In the genomic region with DNA sequence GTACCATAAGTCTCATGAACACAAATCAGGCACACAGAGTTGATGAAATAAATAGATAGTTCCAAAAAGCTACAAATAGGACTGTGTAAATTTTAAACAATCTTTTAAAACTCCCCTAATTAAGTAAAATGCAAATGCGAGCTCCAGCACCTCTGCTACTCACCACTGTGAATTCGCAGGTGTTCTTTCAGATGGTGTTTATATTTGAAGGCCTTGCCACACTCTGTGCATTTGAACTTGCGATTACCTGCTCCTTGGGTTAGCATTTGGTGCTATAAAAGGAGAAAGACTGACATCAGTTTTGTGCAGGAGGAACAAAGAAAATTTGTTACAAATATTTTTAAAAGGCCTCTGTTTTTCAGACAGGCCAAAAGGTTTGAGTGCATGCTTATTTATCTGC, we compare ENCODE assay signal across 23 cellular contexts.
"Had no signal": no experiment of that assay in that cellular context is flagged by ENCODE, and none has a peak within 500 bp of the region (broad histone marks: within the 10 kb centered on the region; RNA-seq: fewer than 3 reads in every experiment).

No MANE protein-coding gene starts in this region.

- H3K36me3 ChIP-seq: pancreas had no signal

- H3K4me3 ChIP-seq: coronary artery, gastroesophageal sphincter, heart right ventricle, left lung, pancreas, psoas muscle, right atrium auricular region, skin epidermis, testis had no signal

- ATAC-seq: activated T-cell treated with anti-CD3 and anti-CD28 coated beads, Interleukin-2, amount 50 U/mL, for 72 hours; gastroesophageal sphincter; heart right ventricle; left lung; pancreas; psoas muscle; stimulated activated effector memory CD8-positive, alpha-beta T cell treated with anti-CD3 and anti-CD28 coated beads, Interleukin-12 subunit alpha, Interleukin-12 subunit beta, amount 100 ng/mL, for 72 hours; stimulated activated naive CD8-positive, alpha-beta T cell treated with anti-CD3 and anti-CD28 coated beads, Interleukin-15, amount 100 ng/mL, for 72 hours; T-helper 17 cell had no signal

- H3K4me1 ChIP-seq: pancreas had no signal

- H3K9me3 ChIP-seq: gastroesophageal sphincter, heart right ventricle, left lung, pancreas, psoas muscle, right atrium auricular region, testis had no signal

- DNase-seq: activated CD4-positive, alpha-beta memory T cell treated with anti-CD3 and anti-CD28 coated beads for 36 hours; activated CD4-positive, alpha-beta T cell treated with anti-CD3 and anti-CD28 coated beads for 4 hours; activated CD4-positive, CD25-positive, alpha-beta regulatory T cell; activated effector memory CD4-positive, alpha-beta T cell treated with Interleukin-2 at 50 U/mL for 16 hours; activated naive CD4-positive, alpha-beta T cell treated with anti-CD3 and anti-CD28 coated beads for 36 hours; activated naive CD8-positive, alpha-beta T cell treated with anti-CD3 and anti-CD28 coated beads, Interleukin-2, amount 10 ng/mL, durations not matched to agents 7 days and 5 days; activated T-cell treated with anti-CD3 and anti-CD28 coated beads, Interleukin-2, amount 50 U/mL, for 72 hours; amniotic stem cell; endodermal cell; heart right ventricle; left lung; nephron progenitor cell; pancreas; psoas muscle; stimulated activated CD4-positive, alpha-beta T cell treated with anti-CD3 and anti-CD28 coated beads, Interleukin-2, amount 100 ng/mL, for 24 hours; stimulated activated naive CD8-positive, alpha-beta T cell treated with anti-CD3 and anti-CD28 coated beads, Interleukin-15, amount 100 ng/mL, for 72 hours; T-helper 17 cell; testis had no signal

- H3K27ac ChIP-seq: coronary artery, gastroesophageal sphincter, pancreas, psoas muscle had no signal

- H3K27me3 ChIP-seq: gastroesophageal sphincter, heart right ventricle, left lung, right atrium auricular region, testis had no signal
